ENCODE assay signal across 29 cellular contexts in genomic region chr7:154204046-154204445, GRCh38.
"Had no signal": no experiment of that assay in that cellular context is flagged by ENCODE, and none has a peak within 500 bp of the region (broad histone marks: within the 10 kb centered on the region; RNA-seq: fewer than 3 reads in every experiment).

No MANE protein-coding gene starts in this region.

- H3K27me3 Mint-ChIP-seq: natural killer cell treated with Interleukin-12 subunit alpha and Interleukin-12 subunit beta and Interleukin-15 and Interleukin-18, amount 100 ng/mL, for 72 hours; progenitor cell of endocrine pancreas; stimulated activated naive B cell treated with anti-CD40 and anti-IgM and Interleukin-4, amounts not matched to agents 10 μg/mL and 1 μg/mL and 100 μg/mL, for 72 hours; stimulated activated naive CD8-positive, alpha-beta T cell treated with anti-CD3 and anti-CD28 coated beads, Interleukin-15, Interleukin-2, amounts not matched to agents 100 ng/mL and 50 ng/mL, for 24 hours had no signal

- H3K9me3 ChIP-seq: ovary, psoas muscle, right lobe of liver, sigmoid colon, stomach, thoracic aorta, thyroid gland, tibial nerve, upper lobe of left lung, vagina had no signal

- DNase-seq: naive thymus-derived CD4-positive, alpha-beta T cell; nephron progenitor cell; occipital lobe; ovary; posterior cingulate gyrus; psoas muscle; right cardiac atrium; right lobe of liver; sigmoid colon; small intestine; stimulated activated CD4-positive, alpha-beta T cell treated with anti-CD3 and anti-CD28 coated beads, Interleukin-15, amount 100 ng/mL, for 24 hours; stimulated activated CD4-positive, alpha-beta T cell treated with anti-CD3 and anti-CD28 coated beads, Interleukin-2, amount 100 ng/mL, for 24 hours; stimulated activated CD4-positive, alpha-beta T cell treated with anti-CD3 and anti-CD28 coated beads, Interleukin-2, amount 100 ng/mL, for 48 hours; stimulated activated CD4-positive, alpha-beta T cell treated with anti-CD3 and anti-CD28 coated beads, Interleukin-4, amount 100 ng/mL, for 24 hours; stimulated activated naive B cell treated with anti-CD40 and anti-IgM and Interleukin-4, amounts not matched to agents 10 μg/mL and 1 μg/mL and 100 μg/mL, for 72 hours; stimulated activated naive CD4-positive, alpha-beta T cell treated with Interleukin-2 at 50 U/mL for 16 hours; stomach; thyroid gland; trophoblast cell; upper lobe of left lung had no signal

- H3K27ac ChIP-seq: neural progenitor cell, ovary, parathyroid adenoma, psoas muscle, right lobe of liver, sigmoid colon, stomach, thoracic aorta, thyroid gland, tibial nerve, upper lobe of left lung, vagina had no signal

- H3K4me3 ChIP-seq: neural progenitor cell, ovary, psoas muscle, right lobe of liver, sigmoid colon, stomach, thoracic aorta, thyroid gland, tibial nerve, upper lobe of left lung, vagina had no signal

- H3K79me2 ChIP-seq: parathyroid adenoma had no signal

- H3K27me3 ChIP-seq: neural progenitor cell, ovary, right lobe of liver, sigmoid colon, stomach, thyroid gland, tibial nerve, upper lobe of left lung, vagina had no signal

- H3K4me2 ChIP-seq: neural progenitor cell had no signal

- H3K36me3 ChIP-seq: neural progenitor cell, ovary, right lobe of liver, sigmoid colon, stomach, thoracic aorta, thyroid gland, tibial nerve, upper lobe of left lung, vagina had no signal

- H3K9ac ChIP-seq: neural progenitor cell, parathyroid adenoma had no signal

- H3K4me1 Mint-ChIP-seq: naive thymus-derived CD4-positive, alpha-beta T cell; nephron progenitor cell; stimulated activated effector memory CD8-positive, alpha-beta T cell treated with anti-CD3 and anti-CD28 coated beads, Interleukin-12 subunit alpha, Interleukin-12 subunit beta, amount 100 ng/mL, for 72 hours; stimulated activated naive B cell treated with anti-CD40 and anti-IgM and Interleukin-4, amounts not matched to agents 10 μg/mL and 1 μg/mL and 100 μg/mL, for 72 hours had no signal

- H3K36me3 Mint-ChIP-seq: naive thymus-derived CD4-positive, alpha-beta T cell; natural killer cell treated with Interleukin-12 subunit alpha and Interleukin-12 subunit beta and Interleukin-15 and Interleukin-18, amount 100 ng/mL, for 72 hours; neural progenitor cell; stimulated activated effector memory CD8-positive, alpha-beta T cell treated with anti-CD3 and anti-CD28 coated beads, Interleukin-12 subunit alpha, Interleukin-12 subunit beta, amount 100 ng/mL, for 72 hours; stimulated activated naive B cell treated with anti-CD40 and anti-IgM and Interleukin-4, amounts not matched to agents 10 μg/mL and 1 μg/mL and 100 μg/mL, for 72 hours had no signal

- ATAC-seq: naive thymus-derived CD4-positive, alpha-beta T cell; natural killer cell treated with Interleukin-12 subunit alpha and Interleukin-12 subunit beta and Interleukin-15 and Interleukin-18, amount 100 ng/mL, for 72 hours; psoas muscle; right cardiac atrium; right lobe of liver; stimulated activated effector memory CD8-positive, alpha-beta T cell treated with anti-CD3 and anti-CD28 coated beads, Interleukin-12 subunit alpha, Interleukin-12 subunit beta, amount 100 ng/mL, for 72 hours; stimulated activated naive B cell treated with anti-CD40 and anti-IgM and Interleukin-4, amounts not matched to agents 10 μg/mL and 1 μg/mL and 100 μg/mL, for 72 hours had no signal

- H3K4me3 Mint-ChIP-seq: naive thymus-derived CD4-positive, alpha-beta T cell; natural killer cell treated with Interleukin-12 subunit alpha and Interleukin-12 subunit beta and Interleukin-15 and Interleukin-18, amount 100 ng/mL, for 72 hours; nephron progenitor cell; neural progenitor cell; stimulated activated effector memory CD8-positive, alpha-beta T cell treated with anti-CD3 and anti-CD28 coated beads, Interleukin-12 subunit alpha, Interleukin-12 subunit beta, amount 100 ng/mL, for 72 hours; stimulated activated naive B cell treated with anti-CD40 and anti-IgM and Interleukin-4, amounts not matched to agents 10 μg/mL and 1 μg/mL and 100 μg/mL, for 72 hours; stimulated activated naive CD8-positive, alpha-beta T cell treated with anti-CD3 and anti-CD28 coated beads, Interleukin-15, Interleukin-2, amounts not matched to agents 100 ng/mL and 50 ng/mL, for 24 hours had no signal

- H2AFZ ChIP-seq: neural progenitor cell, parathyroid adenoma had no signal

- H3K27ac Mint-ChIP-seq: naive thymus-derived CD4-positive, alpha-beta T cell; natural killer cell treated with Interleukin-12 subunit alpha and Interleukin-12 subunit beta and Interleukin-15 and Interleukin-18, amount 100 ng/mL, for 72 hours; nephron progenitor cell; neural progenitor cell; progenitor cell of endocrine pancreas; stimulated activated effector memory CD8-positive, alpha-beta T cell treated with anti-CD3 and anti-CD28 coated beads, Interleukin-12 subunit alpha, Interleukin-12 subunit beta, amount 100 ng/mL, for 72 hours; stimulated activated naive B cell treated with anti-CD40 and anti-IgM and Interleukin-4, amounts not matched to agents 10 μg/mL and 1 μg/mL and 100 μg/mL, for 72 hours; stimulated activated naive CD8-positive, alpha-beta T cell treated with anti-CD3 and anti-CD28 coated beads, Interleukin-15, Interleukin-2, amounts not matched to agents 100 ng/mL and 50 ng/mL, for 24 hours had no signal

- H3K9me3 Mint-ChIP-seq: nephron progenitor cell; neural progenitor cell; stimulated activated effector memory CD8-positive, alpha-beta T cell treated with anti-CD3 and anti-CD28 coated beads, Interleukin-12 subunit alpha, Interleukin-12 subunit beta, amount 100 ng/mL, for 72 hours had no signal
